Comparison of ENCODE assay signal across 8 cellular contexts in the genomic region with DNA sequence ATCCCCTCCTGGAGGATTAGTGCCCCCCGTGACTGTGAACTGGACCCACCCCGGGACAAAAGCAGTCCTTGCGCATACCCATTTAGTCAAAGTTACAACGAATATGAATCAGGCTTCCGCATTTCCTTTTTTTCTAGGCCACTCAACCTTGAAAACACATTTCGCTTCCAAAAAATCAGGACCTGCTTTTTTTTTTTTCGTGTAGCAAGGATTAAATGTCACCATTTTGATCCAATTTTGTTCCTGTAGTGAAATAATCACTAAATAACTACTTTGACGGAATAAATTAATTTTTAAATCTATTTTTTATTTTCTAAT. TPM values are rescaled to one million over a fixed set of nuclear protein-coding genes. Genes with fewer than 3 reads are reported as not detected.
A peak's percentile ranks its signal among the peaks of the same experiment; 100 is the strongest.
DNase-seq lines count a peak whose midpoint lies in the region; ATAC-seq, FAIRE-seq and TF ChIP-seq lines count a peak whose summit lies in the region.

No MANE protein-coding gene starts in this region.

- peak overlapping the region; percentile 75 for H3K4me3 ChIP-seq in GM23248
- peak overlapping the region; percentile 49 for H3K4me3 ChIP-seq in WI38 (ENCODE audit: low read depth, low read length)
- H3K4me3 ChIP-seq in skeletal muscle satellite cell (ENCODE audit: low read length) = peak overlapping the region; percentile 87

- H3K79me2 ChIP-seq in GM23248 (ENCODE audit: insufficient read depth) = no peaks in the 10 kb centered on the region

- no peak for ATAC-seq in HG03469 (IDR thresholded peaks at IDR 0.05; ENCODE audit: unreplicated experiment)
- no peak for ATAC-seq in HG03460 (IDR thresholded peaks at IDR 0.05; ENCODE audit: unreplicated experiment)

- H2AFZ ChIP-seq in GM23248 = peak overlapping the region; percentile 94

- H3K4me1 ChIP-seq in GM23248 (ENCODE audit: insufficient read depth) (no peaks in the 10 kb centered on the region), skeletal muscle satellite cell (ENCODE audit: control insufficient read depth, insufficient read depth, low read length) (no peaks in the 10 kb centered on the region)

- H3K9ac ChIP-seq in GM23248 (peak overlapping the region; percentile 55; the same call in 1 of the 2 replicates), skeletal muscle satellite cell (ENCODE audit: low read depth, low read length) (peak overlapping the region; percentile 78)

- H3K36me3 ChIP-seq in GM23248 (ENCODE audit: low read depth) (no peaks in the 10 kb centered on the region), skeletal muscle satellite cell (ENCODE audit: insufficient read depth, low read length) (no peaks in the 10 kb centered on the region)

- no peaks in the 10 kb centered on the region for H4K20me1 ChIP-seq in GM23248 (ENCODE audit: insufficient read depth)

- no peaks in the 10 kb centered on the region for H3F3A ChIP-seq in GM23248 (ENCODE audit: insufficient read depth)

- TF ChIP-seq CTCF in WI38 (IDR thresholded peaks at IDR 0.05; ENCODE audit: low read depth, low read length) = no peak

- no peaks in the 10 kb centered on the region for H3K9me2 ChIP-seq in GM23248 (ENCODE audit: insufficient read depth)

- no peak for DNase-seq in GM23248
- DNase-seq in frontal cortex (ENCODE audit: low spot score in 2 of 2) = no peak
- no peak for DNase-seq in RPMI8226
- no peak for DNase-seq in cortex of kidney (lab: John Stamatoyannopoulos, UW)

- H3K4me2 ChIP-seq in GM23248 (ENCODE audit: unreplicated experiment) (peak overlapping the region; percentile 96), skeletal muscle satellite cell (ENCODE audit: low read length) (peak overlapping the region; percentile 99)

- in situ Hi-C loops in GM23248 (cut with MboI) = no loop called here

- H3K27me3 ChIP-seq in GM23248 (replicated peaks; ENCODE audit: insufficient read depth) (peaks cover 10% of the 10 kb centered on the region), skeletal muscle satellite cell (ENCODE audit: control insufficient read depth, insufficient read depth, low read length) (peaks cover 16% of the 10 kb centered on the region)

- H3K9me3 ChIP-seq in GM23248 (ENCODE audit: low read depth) = no peaks in the 10 kb centered on the region
- H3K9me3 ChIP-seq in skeletal muscle satellite cell (replicated peaks; ENCODE audit: low read length) = no peaks in the 10 kb centered on the region

- H3K27ac ChIP-seq in GM23248 = no peak overlapping the region

- FAIRE-seq in frontal cortex (lab: Jason Lieb, UNC) = peak; percentile 37

- 48 to 51% methylated on average over 8 of the region's 8 CpGs for WGBS in GM23248 (ENCODE audit: low coverage in 1 of 2, low lambda C conversion rate in 2 of 2, missing lambda C conversion rate in 2 of 2), 2 experiments

RNA-seq across cellular contexts. Expression of a gene that starts 0.5 kb away (rescaled TPM):
- 0.13 and 0.65 TPM in 2 replicates for total RNA-seq in GM23248 (2014; rRNA removed; shearing (Covaris generic))
- polyA plus RNA-seq in GM23248 (2016; fragmentation: Nextera tagmentation; extraction: Ambion mirVana) = 1.6 and 1.9 TPM in 2 replicates
- 2.0 TPM for total RNA-seq in frontal cortex
- 1.5 and 2.0 TPM in 2 replicates for total RNA-seq in skeletal muscle satellite cell (2012; rRNA removed)

RNA-seq across cellular contexts. Expression of a gene that starts 59.6 kb away (rescaled TPM):
- total RNA-seq in GM23248 (2014; rRNA removed; shearing (Covaris generic)) = 14.5 and 19.9 TPM in 2 replicates
- polyA plus RNA-seq in GM23248 (2016; fragmentation: Nextera tagmentation; extraction: Ambion mirVana) = 19.3 and 19.9 TPM in 2 replicates
- 35.5 TPM for total RNA-seq in frontal cortex
- total RNA-seq in skeletal muscle satellite cell (2012; rRNA removed) = 21.0 and 22.7 TPM in 2 replicates
